In the genomic region with DNA sequence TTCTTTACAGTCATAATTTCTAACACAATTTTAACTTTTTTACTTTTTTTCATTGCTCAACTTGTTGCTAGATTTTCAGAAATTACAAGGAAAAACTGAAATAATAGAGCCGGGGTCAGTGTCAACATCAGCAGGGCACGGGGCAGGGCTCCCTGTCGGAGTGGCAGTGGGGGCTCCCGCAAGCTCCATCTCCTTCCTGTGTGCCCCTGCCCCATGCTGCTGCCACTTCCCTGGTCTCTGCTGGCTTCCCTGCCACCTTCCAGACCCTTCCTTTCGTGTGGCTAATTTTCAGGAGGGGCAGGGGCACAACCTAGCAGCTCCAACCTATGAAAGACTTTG, we compare ENCODE assay signal across 8 cellular contexts. TPM values are rescaled to one million over a fixed set of nuclear protein-coding genes. Genes with fewer than 3 reads are reported as not detected.
DNase-seq lines count a peak whose midpoint lies in the region; ATAC-seq, FAIRE-seq and TF ChIP-seq lines count a peak whose summit lies in the region.

No MANE protein-coding gene starts in this region.

- 78 to 82% methylated on average over 5 of the region's 5 CpGs for WGBS in testis, 2 donors
- 90 to 93% methylated on average over 5 of the region's 5 CpGs for WGBS in pancreas, 2 donors

- no peaks in the 10 kb centered on the region for H3K9me2 ChIP-seq in PC-3 (replicated peaks; ENCODE audit: low read length)

- H2AFZ ChIP-seq in PC-3 (ENCODE audit: low read length) (no peak overlapping the region), osteoblast (ENCODE audit: low read length) (peak overlapping the region; percentile 85)

- peak overlapping the region in 7 of 8 donors; percentile 42 to 100 (median 96) for H3K27ac Mint-ChIP-seq in CD8-positive, alpha-beta memory T cell

- TF ChIP-seq CTCF in PC-3 (conservative IDR thresholded peaks at IDR 0.05; ENCODE audit: low read depth, low read length) (no peak), epithelial cell of esophagus (IDR thresholded peaks at IDR 0.05; ENCODE audit: insufficient read depth, low read depth, low read length, missing control alignments) (no peak), osteoblast (IDR thresholded peaks at IDR 0.05; ENCODE audit: extremely low read depth, low read depth, low read length) (no peak), testis (IDR thresholded peaks at IDR 0.05) (no peak), pancreas (IDR thresholded peaks at IDR 0.05) (no peak)

- H3K79me2 ChIP-seq in PC-3 (ENCODE audit: low read length): peaks cover 45% of the 10 kb centered on the region
- peaks cover 32% of the 10 kb centered on the region for H3K79me2 ChIP-seq in osteoblast (ENCODE audit: insufficient read depth, low read length)

- no peak overlapping the region for H3K27ac ChIP-seq in CD8-positive, alpha-beta memory T cell (ENCODE audit: low read depth, low read length)
- H3K27ac ChIP-seq in PC-3 (ENCODE audit: low read length): no peak overlapping the region
- peak overlapping the region; percentile 86 for H3K27ac ChIP-seq in osteoblast (ENCODE audit: low read depth, low read length)
- H3K27ac ChIP-seq in testis: peak overlapping the region in 1 of 2 donors; percentile 70
- no peak overlapping the region for H3K27ac ChIP-seq in pancreas

- peak overlapping the region; percentile 96 for H3K9ac ChIP-seq in PC-3 (ENCODE audit: low read length)

- peak overlapping the region; percentile 97 for H3K4me2 ChIP-seq in PC-3 (ENCODE audit: low read length)
- H3K4me2 ChIP-seq in osteoblast (ENCODE audit: insufficient read depth, low read length): peak overlapping the region; percentile 93

- POLR2A ChIA-PET in CD8-positive, alpha-beta memory T cell (lab: Charles Lee): no interaction called here
- POLR2A ChIA-PET in PC-3 (lab: Charles Lee; ENCODE audit: unreplicated experiment): no interaction called here

- H3F3A ChIP-seq in PC-3 (ENCODE audit: low read length, unreplicated experiment): no peaks in the 10 kb centered on the region

- peaks cover 26 to 43% (median 29%) of the 10 kb centered on the region in 3 donors for H3K4me1 Mint-ChIP-seq in CD8-positive, alpha-beta memory T cell

- FAIRE-seq in pancreas (lab: Jason Lieb, UNC): no peak

- H3K9me3 Mint-ChIP-seq in CD8-positive, alpha-beta memory T cell: no peaks in the 10 kb centered on the region

- peaks cover 0 to 3% of the 10 kb centered on the region in 2 donors for H3K27me3 Mint-ChIP-seq in CD8-positive, alpha-beta memory T cell

- CTCF ChIA-PET in CD8-positive, alpha-beta memory T cell (lab: Charles Lee): interaction anchor here (0.9 kb wide), 1 partner anchor 938 kb away, joined by 4 read pairs; no protein-coding TSS in a partner anchor
- CTCF ChIA-PET in PC-3 (lab: Charles Lee): no interaction called here

- TF ChIP-seq POLR2A in testis (IDR thresholded peaks at IDR 0.05): no peak

- peaks cover 23% of the 10 kb centered on the region for H3K4me1 ChIP-seq in CD8-positive, alpha-beta memory T cell (ENCODE audit: insufficient read depth, low read length)
- H3K4me1 ChIP-seq in PC-3 (ENCODE audit: insufficient read depth, low read length) (peaks cover 18% of the 10 kb centered on the region), osteoblast (ENCODE audit: insufficient read depth, low read length) (peaks cover 17% of the 10 kb centered on the region), testis (peaks cover 18% of the 10 kb centered on the region), pancreas (peaks cover 0 to 13% (median 6%) of the 10 kb centered on the region in 3 donors)

- intact Hi-C loops in PC-3 (cut with micrococcal nuclease): loop anchor here (10.0 kb wide), 1 partner anchor 173 kb away; the partner anchor contains the start of gene CEP72
- intact Hi-C loops in testis (cut with DNase I; ENCODE audit: low total_unique reads): no loop called here
- intact Hi-C loops in pancreas (cut with DNase I): no loop called here

- H4K20me1 ChIP-seq in PC-3 (ENCODE audit: low read length): no peaks in the 10 kb centered on the region
- peaks cover 20% of the 10 kb centered on the region for H4K20me1 ChIP-seq in osteoblast (ENCODE audit: insufficient read depth, low read length)

- no TSS peak for BruUV-seq in PC-3 (replicated peaks; lab: Mats Ljungman, UMichigan)

- no peaks in the 10 kb centered on the region for H3K36me3 ChIP-seq in CD8-positive, alpha-beta memory T cell (ENCODE audit: insufficient read depth, low read length)
- H3K36me3 ChIP-seq in PC-3 (ENCODE audit: low read depth, low read length) (peaks cover 8% of the 10 kb centered on the region; the same call in 1 of the 2 replicates), osteoblast (ENCODE audit: insufficient read depth, low read length) (peaks cover 7% of the 10 kb centered on the region), testis (ENCODE audit: low read depth, missing control alignments) (no peaks in the 10 kb centered on the region), pancreas (peaks cover 0 to 4% (median 0%) of the 10 kb centered on the region in 3 donors)

- peak overlapping the region; percentile 96 for H3K4me3 ChIP-seq in CD8-positive, alpha-beta memory T cell (ENCODE audit: low read length)
- H3K4me3 ChIP-seq in PC-3 (ENCODE audit: low read length) (peak overlapping the region; percentile 94), epithelial cell of esophagus (ENCODE audit: low read length) (peak overlapping the region; percentile 96), osteoblast (ENCODE audit: insufficient read depth, low read length) (peak overlapping the region; percentile 96), testis (peak overlapping the region in 1 of 2 donors; percentile 82), pancreas (peak overlapping the region in 2 of 4 donors; percentile 89 to 91)

- no peak for DNase-seq in CD8-positive, alpha-beta memory T cell
- DNase-seq in PC-3 (no peak), epithelial cell of esophagus (ENCODE audit: low read depth) (no peak), osteoblast (ENCODE audit: insufficient read length, low spot score, missing footprints) (no peak), testis (no peak), NCI-H1105 treated with DMSO at 0.1 percent for 48 hours (lab: John Stamatoyannopoulos, UW) (no peak), pancreas (no peak)

- H3K27me3 ChIP-seq in CD8-positive, alpha-beta memory T cell (ENCODE audit: insufficient read depth, low read length, poor library complexity, severe bottlenecking): no peaks in the 10 kb centered on the region
- no peaks in the 10 kb centered on the region for H3K27me3 ChIP-seq in PC-3 (ENCODE audit: low read length)
- no peaks in the 10 kb centered on the region for H3K27me3 ChIP-seq in osteoblast (ENCODE audit: insufficient read depth, low read length)
- no peaks in the 10 kb centered on the region for H3K27me3 ChIP-seq in testis
- no peaks in the 10 kb centered on the region for H3K27me3 ChIP-seq in pancreas

- no peaks in the 10 kb centered on the region for H3K9me3 ChIP-seq in CD8-positive, alpha-beta memory T cell (ENCODE audit: low read length)
- H3K9me3 ChIP-seq in PC-3 (ENCODE audit: low read length) (no peaks in the 10 kb centered on the region), osteoblast (ENCODE audit: low read depth, low read length) (no peaks in the 10 kb centered on the region), testis (no peaks in the 10 kb centered on the region), pancreas (no peaks in the 10 kb centered on the region)

- H3K36me3 Mint-ChIP-seq in CD8-positive, alpha-beta memory T cell: peaks cover 3 to 16% (median 4%) of the 10 kb centered on the region in 3 donors

- peak overlapping the region; percentile 88 to 97 (median 95) for H3K4me3 Mint-ChIP-seq in CD8-positive, alpha-beta memory T cell

- ATAC-seq in PC-3 (no peak), GM19023 (IDR thresholded peaks at IDR 0.05; ENCODE audit: unreplicated experiment) (no peak), pancreas (no peak)

RNA-seq across cellular contexts. Expression of gene EXOC3, which starts 1.0 kb away (rescaled TPM):
- total RNA-seq in CD8-positive, alpha-beta memory T cell: 10 to 100 TPM; 50.2 to 52.4 TPM
- polyA plus RNA-seq in CD8-positive, alpha-beta memory T cell: 42.9 TPM
- total RNA-seq in PC-3 (2014; rRNA removed) (31.3 and 42.1 TPM in 2 replicates), osteoblast (39.8 and 49.2 TPM in 2 replicates), testis (100 to 1,000 TPM; 120 to 122 TPM), pancreas (10 to 100 TPM; 24.5 to 39.5 (median 38.3) TPM)
- polyA plus RNA-seq in testis (ENCODE audit: insufficient read depth, low read depth, low replicate concordance) (111 TPM), pancreas (10 to 100 TPM; 64.8 to 71.8 TPM)
